ENCODE assay signal across 18 cellular contexts in the genomic region with DNA sequence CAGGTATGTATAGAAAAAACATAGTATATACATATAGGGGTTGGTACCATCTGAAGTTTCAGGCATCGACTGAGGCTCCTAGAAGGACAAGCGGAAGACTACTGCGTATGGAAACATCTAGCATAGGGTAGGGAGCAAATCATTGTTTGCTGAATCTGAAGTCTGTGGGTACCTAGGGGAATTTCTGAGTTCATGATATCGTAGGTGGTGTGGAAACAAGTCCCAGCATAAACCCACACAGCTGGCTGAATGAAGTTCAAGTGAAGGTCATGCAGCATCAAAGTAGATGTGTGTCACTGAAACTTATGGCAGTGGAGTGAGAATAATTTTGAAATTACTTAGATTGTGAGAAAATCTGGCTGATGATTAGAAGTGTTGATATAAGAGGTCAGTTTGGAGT. TPM values are rescaled to one million over a fixed set of nuclear protein-coding genes. Genes with fewer than 3 reads are reported as not detected.
A peak's percentile ranks its signal among the peaks of the same experiment; 100 is the strongest.
DNase-seq lines count a peak whose midpoint lies in the region; ATAC-seq, FAIRE-seq and TF ChIP-seq lines count a peak whose summit lies in the region.
"Had no signal": no experiment of that assay in that cellular context is flagged by ENCODE, and none has a peak within 500 bp of the region (broad histone marks: within the 10 kb centered on the region; RNA-seq: fewer than 3 reads in every experiment).

No MANE protein-coding gene starts in this region.

- H3K27me3 Mint-ChIP-seq in activated CD8-positive, alpha-beta T cell treated with anti-CD3 and anti-CD28 coated beads for 36 hours, result peaks cover 8% of the 10 kb centered on the region
- H3K27me3 Mint-ChIP-seq in activated CD8-positive, alpha-beta T cell treated with anti-CD3 and anti-CD28 coated beads, Interleukin-2, amount 10 ng/mL, durations not matched to agents 7 days and 5 days (ENCODE audit: low read depth), result peaks cover 12% of the 10 kb centered on the region
- H3K27me3 Mint-ChIP-seq in stimulated activated naive B cell treated with anti-CD40 and anti-IgM and Interleukin-4, amounts not matched to agents 10 μg/mL and 1 μg/mL and 100 μg/mL, for 72 hours, result no peaks in the 10 kb centered on the region
- H3K27me3 Mint-ChIP-seq: dendritic cell treated with granulocyte-macrophage colony-stimulating factor and Interleukin-4, amounts not matched to agents 40 ng/mL and 50 ng/mL, for 4 days had no signal

- peak; percentile 82 for ATAC-seq in activated CD8-positive, alpha-beta T cell treated with anti-CD3 and anti-CD28 coated beads for 36 hours
- ATAC-seq in activated CD8-positive, alpha-beta T cell treated with anti-CD3 and anti-CD28 coated beads, Interleukin-2, amount 10 ng/mL, durations not matched to agents 7 days and 5 days, result no peak
- peak; percentile 83 to 91 for ATAC-seq in stimulated activated naive B cell treated with anti-CD40 and anti-IgM and Interleukin-4, amounts not matched to agents 10 μg/mL and 1 μg/mL and 100 μg/mL, for 72 hours (replicated peaks)

- no peaks in the 10 kb centered on the region for H3K36me3 Mint-ChIP-seq in activated CD8-positive, alpha-beta T cell treated with anti-CD3 and anti-CD28 coated beads for 36 hours (ENCODE audit: low read depth)
- H3K36me3 Mint-ChIP-seq in activated CD8-positive, alpha-beta T cell treated with anti-CD3 and anti-CD28 coated beads, Interleukin-2, amount 10 ng/mL, durations not matched to agents 7 days and 5 days (ENCODE audit: low read depth), result no peaks in the 10 kb centered on the region
- H3K36me3 Mint-ChIP-seq in stimulated activated naive B cell treated with anti-CD40 and anti-IgM and Interleukin-4, amounts not matched to agents 10 μg/mL and 1 μg/mL and 100 μg/mL, for 72 hours, result no peaks in the 10 kb centered on the region

- no peaks in the 10 kb centered on the region for H3K9me3 Mint-ChIP-seq in activated CD8-positive, alpha-beta T cell treated with anti-CD3 and anti-CD28 coated beads for 36 hours
- no peaks in the 10 kb centered on the region for H3K9me3 Mint-ChIP-seq in activated CD8-positive, alpha-beta T cell treated with anti-CD3 and anti-CD28 coated beads, Interleukin-2, amount 10 ng/mL, durations not matched to agents 7 days and 5 days (ENCODE audit: insufficient read depth)
- H3K9me3 Mint-ChIP-seq in stimulated activated naive B cell treated with anti-CD40 and anti-IgM and Interleukin-4, amounts not matched to agents 10 μg/mL and 1 μg/mL and 100 μg/mL, for 72 hours, result no peaks in the 10 kb centered on the region
- H3K9me3 Mint-ChIP-seq: dendritic cell treated with granulocyte-macrophage colony-stimulating factor and Interleukin-4, amounts not matched to agents 40 ng/mL and 50 ng/mL, for 4 days had no signal

- peaks cover 21% of the 10 kb centered on the region for H3K4me1 Mint-ChIP-seq in activated CD8-positive, alpha-beta T cell treated with anti-CD3 and anti-CD28 coated beads for 36 hours (ENCODE audit: low read depth)
- H3K4me1 Mint-ChIP-seq in activated CD8-positive, alpha-beta T cell treated with anti-CD3 and anti-CD28 coated beads, Interleukin-2, amount 10 ng/mL, durations not matched to agents 7 days and 5 days (ENCODE audit: low read depth), result peaks cover 2% of the 10 kb centered on the region
- H3K4me1 Mint-ChIP-seq in stimulated activated naive B cell treated with anti-CD40 and anti-IgM and Interleukin-4, amounts not matched to agents 10 μg/mL and 1 μg/mL and 100 μg/mL, for 72 hours, result peaks cover 2 to 26% of the 10 kb centered on the region in 2 donors

- intact Hi-C loops in activated CD8-positive, alpha-beta T cell treated with anti-CD3 and anti-CD28 coated beads for 36 hours (cut with micrococcal nuclease), result no loop called here
- intact Hi-C loops in esophagus muscularis mucosa (cut with DNase I), result no loop called here

- POLR2A ChIA-PET in activated CD8-positive, alpha-beta T cell treated with anti-CD3 and anti-CD28 coated beads for 36 hours (lab: Charles Lee), result no interaction called here
- POLR2A ChIA-PET in activated CD8-positive, alpha-beta T cell treated with anti-CD3 and anti-CD28 coated beads, Interleukin-2, amount 10 ng/mL, durations not matched to agents 7 days and 5 days (lab: Charles Lee), result no interaction called here

- 81% methylated on average over 4 of the region's 4 CpGs for WGBS in esophagus muscularis mucosa

- no peaks in the 10 kb centered on the region for H3K36me3 ChIP-seq in esophagus muscularis mucosa

- no peak overlapping the region for H3K27ac Mint-ChIP-seq in activated CD8-positive, alpha-beta T cell treated with anti-CD3 and anti-CD28 coated beads for 36 hours
- H3K27ac Mint-ChIP-seq in activated CD8-positive, alpha-beta T cell treated with anti-CD3 and anti-CD28 coated beads, Interleukin-2, amount 10 ng/mL, durations not matched to agents 7 days and 5 days, result no peak overlapping the region
- H3K27ac Mint-ChIP-seq in stimulated activated naive B cell treated with anti-CD40 and anti-IgM and Interleukin-4, amounts not matched to agents 10 μg/mL and 1 μg/mL and 100 μg/mL, for 72 hours, result no peak overlapping the region
- H3K27ac Mint-ChIP-seq: dendritic cell treated with granulocyte-macrophage colony-stimulating factor and Interleukin-4, amounts not matched to agents 40 ng/mL and 50 ng/mL, for 4 days had no signal

- CTCF ChIA-PET in activated CD8-positive, alpha-beta T cell treated with anti-CD3 and anti-CD28 coated beads for 36 hours (lab: Charles Lee), result no interaction called here
- CTCF ChIA-PET in activated CD8-positive, alpha-beta T cell treated with anti-CD3 and anti-CD28 coated beads, Interleukin-2, amount 10 ng/mL, durations not matched to agents 7 days and 5 days (lab: Charles Lee), result no interaction called here

- no peak for FAIRE-seq in frontal cortex (lab: Jason Lieb, UNC)
- FAIRE-seq: TTC549 had no signal

- no peaks in the 10 kb centered on the region for H3K9me3 ChIP-seq in esophagus muscularis mucosa

- H3K27ac ChIP-seq in esophagus muscularis mucosa (replicated peaks in 1 of 4), result no peak overlapping the region
- H3K27ac ChIP-seq: HL-60 had no signal

- no peak for TF ChIP-seq EP300 in esophagus muscularis mucosa (IDR thresholded peaks at IDR 0.05)

- H3K4me1 ChIP-seq in esophagus muscularis mucosa, result no peaks in the 10 kb centered on the region

- TF ChIP-seq POLR2A in esophagus muscularis mucosa (IDR thresholded peaks at IDR 0.05; ENCODE audit: low read depth), result no peak

- peak; percentile 49 for DNase-seq in activated CD8-positive, alpha-beta T cell treated with anti-CD3 and anti-CD28 coated beads for 36 hours
- DNase-seq in activated CD8-positive, alpha-beta T cell treated with anti-CD3 and anti-CD28 coated beads, Interleukin-2, amount 10 ng/mL, durations not matched to agents 7 days and 5 days, result no peak
- DNase-seq in activated T-cell treated with anti-CD3 and anti-CD28 coated beads for 4 hours, result peak; percentile 3
- DNase-seq in esophagus muscularis mucosa (ENCODE audit: extremely low spot score), result peak; percentile 17
- peak; percentile 5 for DNase-seq in stimulated activated naive B cell treated with anti-CD40 and anti-IgM and Interleukin-4, amounts not matched to agents 10 μg/mL and 1 μg/mL and 100 μg/mL, for 72 hours
- no peak for DNase-seq in globus pallidus (ENCODE audit: low spot score)
- DNase-seq in SIG-M5 (lab: John Stamatoyannopoulos, UW), result no peak
- DNase-seq in frontal cortex (ENCODE audit: low spot score in 2 of 2), result no peak
- DNase-seq: aorta, Karpas-422, left cardiac atrium, NCI-H1436, NCI-H446, posterior cingulate gyrus had no signal

- H3K27me3 ChIP-seq in esophagus muscularis mucosa, result no peaks in the 10 kb centered on the region
- H3K27me3 ChIP-seq: hepatocyte had no signal

- no peak overlapping the region for H3K4me3 Mint-ChIP-seq in activated CD8-positive, alpha-beta T cell treated with anti-CD3 and anti-CD28 coated beads for 36 hours
- no peak overlapping the region for H3K4me3 Mint-ChIP-seq in activated CD8-positive, alpha-beta T cell treated with anti-CD3 and anti-CD28 coated beads, Interleukin-2, amount 10 ng/mL, durations not matched to agents 7 days and 5 days
- no peak overlapping the region for H3K4me3 Mint-ChIP-seq in stimulated activated naive B cell treated with anti-CD40 and anti-IgM and Interleukin-4, amounts not matched to agents 10 μg/mL and 1 μg/mL and 100 μg/mL, for 72 hours
- H3K4me3 Mint-ChIP-seq: dendritic cell treated with granulocyte-macrophage colony-stimulating factor and Interleukin-4, amounts not matched to agents 40 ng/mL and 50 ng/mL, for 4 days had no signal

- no peak overlapping the region for H3K4me3 ChIP-seq in esophagus muscularis mucosa
- H3K4me3 ChIP-seq: hepatocyte had no signal

- no peak for TF ChIP-seq CTCF in activated CD8-positive, alpha-beta T cell treated with anti-CD3 and anti-CD28 coated beads for 36 hours (IDR thresholded peaks at IDR 0.05)
- TF ChIP-seq CTCF in esophagus muscularis mucosa (IDR thresholded peaks at IDR 0.05), result no peak

RNA-seq across cellular contexts. Expression of a gene that starts 39.4 kb away (rescaled TPM):
- total RNA-seq in activated CD8-positive, alpha-beta T cell treated with anti-CD3 and anti-CD28 coated beads for 36 hours, result under 1 TPM; 0.47 to 0.67 TPM
- total RNA-seq in activated CD8-positive, alpha-beta T cell treated with anti-CD3 and anti-CD28 coated beads, Interleukin-2, amount 10 ng/mL, durations not matched to agents 7 days and 5 days, result under 1 TPM; 0.31 to 0.45 TPM
- total RNA-seq in esophagus muscularis mucosa (1 to 10 TPM; 1.7 to 2.9 (median 2.0) TPM), frontal cortex (5.7 TPM)

Comparison
In these comparisons a context has a peak if more than half of its experiments do, and no peak if none do; other contexts are left out.
1. DNase-seq: peak in activated CD8-positive, alpha-beta T cell treated with anti-CD3 and anti-CD28 coated beads for 36 hours (single experiment), activated T-cell treated with anti-CD3 and anti-CD28 coated beads for 4 hours (single experiment), esophagus muscularis mucosa (single experiment) and stimulated activated naive B cell treated with anti-CD40 and anti-IgM and Interleukin-4, amounts not matched to agents 10 μg/mL and 1 μg/mL and 100 μg/mL, for 72 hours (single experiment); none in activated CD8-positive, alpha-beta T cell treated with anti-CD3 and anti-CD28 coated beads, Interleukin-2, amount 10 ng/mL, durations not matched to agents 7 days and 5 days (single experiment), globus pallidus (single experiment), SIG-M5 (single experiment) and frontal cortex (0 of 2).